ENCODE assay signal across 16 cellular contexts in genomic region chr1:232912845-232913580, GRCh38. TPM values are rescaled to one million over a fixed set of nuclear protein-coding genes. Genes with fewer than 3 reads are reported as not detected.
A peak's percentile ranks its signal among the peaks of the same experiment; 100 is the strongest.
DNase-seq lines count a peak whose midpoint lies in the region; ATAC-seq and TF ChIP-seq lines count a peak whose summit lies in the region.
"Had no signal": no experiment of that assay in that cellular context is flagged by ENCODE, and none has a peak within 500 bp of the region (broad histone marks: within the 10 kb centered on the region; RNA-seq: fewer than 3 reads in every experiment).

No MANE protein-coding gene starts in this region.

- H3K4me1 ChIP-seq in heart right ventricle (peaks cover 0 to 21% (median 8%) of the 10 kb centered on the region in 9 donors), gastroesophageal sphincter (no peaks in the 10 kb centered on the region), PC-9 (replicated peaks; ENCODE audit: insufficient read depth) (no peaks in the 10 kb centered on the region)
- H3K4me1 ChIP-seq: Caco-2 had no signal

- no peaks in the 10 kb centered on the region for H4K20me1 ChIP-seq in PC-9 (ENCODE audit: insufficient read depth)
- H4K20me1 ChIP-seq: BLaER1 had no signal

- intact Hi-C loops in heart right ventricle (cut with DNase I) (no loop called here), cardiac septum (cut with DNase I) (no loop called here), PC-9 (cut with micrococcal nuclease; ENCODE audit: unreplicated experiment) (no loop called here)

- no peak for TF ChIP-seq CTCF in heart right ventricle (IDR thresholded peaks at IDR 0.05)
- no peak for TF ChIP-seq CTCF in VCaP (conservative IDR thresholded peaks at IDR 0.05)
- no peak for TF ChIP-seq CTCF in gastroesophageal sphincter (IDR thresholded peaks at IDR 0.05)
- TF ChIP-seq CTCF in PC-9 (conservative IDR thresholded peaks at IDR 0.05) = no peak

- H3K36me3 ChIP-seq in heart right ventricle (no peaks in the 10 kb centered on the region), gastroesophageal sphincter (no peaks in the 10 kb centered on the region), PC-9 (ENCODE audit: low read depth) (no peaks in the 10 kb centered on the region)
- H3K36me3 ChIP-seq: BLaER1 had no signal

- no peak for TF ChIP-seq POLR2A in gastroesophageal sphincter (IDR thresholded peaks at IDR 0.05)

- no peak overlapping the region for H2AFZ ChIP-seq in PC-9

- H3K27me3 ChIP-seq in heart right ventricle (no peaks in the 10 kb centered on the region), gastroesophageal sphincter (no peaks in the 10 kb centered on the region), PC-9 (ENCODE audit: insufficient read depth, low read depth) (0 out of 2 replicates have a peak, but pooled peaks cover 6% of the 10 kb centered on the region)
- H3K27me3 ChIP-seq: BLaER1 had no signal

- H3K27ac ChIP-seq in heart right ventricle (peak overlapping the region in 9 of 10 donors; percentile 24 to 73 (median 49)), VCaP (peak overlapping the region; percentile 41), gastroesophageal sphincter (peak overlapping the region in 1 of 4 donors; percentile 29), PC-9 (no peak overlapping the region)
- H3K27ac ChIP-seq: BLaER1 had no signal

- WGBS in heart right ventricle, 2 donors = 57% methylated on average over 3 of the region's 3 CpGs
- 83% methylated on average over 3 of the region's 3 CpGs; no CpG with 5 or more reads in 1 of the 2 donors for WGBS in gastroesophageal sphincter (ENCODE audit: low coverage in 1 of 2), 2 donors

- H3K4me2 ChIP-seq in PC-9 = no peak overlapping the region
- H3K4me2 ChIP-seq: BLaER1 had no signal

- DNase-seq in heart right ventricle (peak in 1 of 2 donors; percentile 40), cardiac septum (ENCODE audit: low spot score) (no peak), PC-9 (no peak), glomerular visceral epithelial cell (ENCODE audit: extremely low spot score) (no peak), iPS-NIHi7 (ENCODE audit: extremely low spot score) (no peak)
- DNase-seq: 8988T; AML-193; Caco-2; CD8-positive, alpha-beta memory T cell; DMS53; GF-D8; GOT3; H9 had no signal

- CTCF ChIA-PET in PC-9 (lab: Charles Lee) = no interaction called here

- no peak for TF ChIP-seq EP300 in gastroesophageal sphincter (IDR thresholded peaks at IDR 0.05)

- H3K4me3 ChIP-seq in heart right ventricle (no peak overlapping the region), gastroesophageal sphincter (no peak overlapping the region), PC-9 (no peak overlapping the region)
- H3K4me3 ChIP-seq: BLaER1 had no signal

- POLR2A ChIA-PET in PC-9 (lab: Charles Lee; ENCODE audit: unreplicated experiment) = no interaction called here

- BruUV-seq in PC-9 (replicated peaks; lab: Mats Ljungman, UMichigan) = no TSS peak

- ATAC-seq in heart right ventricle (peak in 5 of 8 donors; percentile 38 to 94 (median 70)), gastroesophageal sphincter (peak; percentile 41)

- H3K79me2 ChIP-seq in PC-9 (ENCODE audit: low read depth) = no peaks in the 10 kb centered on the region

- H3K9me3 ChIP-seq in heart right ventricle = peaks cover 0 to 12% (median 0%) of the 10 kb centered on the region in 11 donors
- H3K9me3 ChIP-seq in gastroesophageal sphincter = no peaks in the 10 kb centered on the region
- no peaks in the 10 kb centered on the region for H3K9me3 ChIP-seq in PC-9 (ENCODE audit: insufficient read depth, low read depth)
- H3K9me3 ChIP-seq: BLaER1, Caco-2 had no signal

- no peaks in the 10 kb centered on the region for H3K9me2 ChIP-seq in PC-9 (ENCODE audit: insufficient read depth)

- H3F3A ChIP-seq in PC-9 (ENCODE audit: insufficient read depth, low read depth) = no peaks in the 10 kb centered on the region

RNA-seq across cellular contexts. Expression of gene NTPCR, which starts 37.4 kb away (rescaled TPM):
- total RNA-seq in heart right ventricle = 10 to 100 TPM; 53.5 to 78.8 (median 56.8) TPM
- polyA plus RNA-seq in heart right ventricle = 10 to 100 TPM; 51.2 to 88.4 TPM
- total RNA-seq in cardiac septum = 47.1 TPM
- total RNA-seq in gastroesophageal sphincter = 10 to 100 TPM; 24.6 to 37.1 (median 28.4) TPM
- total RNA-seq in PC-9 (2021) = 45.3 and 55.6 TPM in 2 replicates
